21 cellular contexts compared by ENCODE assay signal in genomic region chr11:118853693-118854092, GRCh38. TPM values are rescaled to one million over a fixed set of nuclear protein-coding genes. Genes with fewer than 3 reads are reported as not detected.
A peak's percentile ranks its signal among the peaks of the same experiment; 100 is the strongest.
DNase-seq lines count a peak whose midpoint lies in the region; ATAC-seq and TF ChIP-seq lines count a peak whose summit lies in the region.
"Had no signal": no experiment of that assay in that cellular context is flagged by ENCODE, and none has a peak within 500 bp of the region (broad histone marks: within the 10 kb centered on the region; RNA-seq: fewer than 3 reads in every experiment).

No MANE protein-coding gene starts in this region.

- TF ChIP-seq CTCF in DOHH2 (IDR thresholded peaks at IDR 0.05; ENCODE audit: low read depth, low read length, poor library complexity, severe bottlenecking) (no peak), sigmoid colon (IDR thresholded peaks at IDR 0.05) (no peak)

- H3K27ac ChIP-seq in BLaER1 (peak overlapping the region; percentile 97), DOHH2 (ENCODE audit: low read depth, low read length) (no peak overlapping the region), trophoblast cell (ENCODE audit: low read depth, low read length) (no peak overlapping the region), sigmoid colon (no peak overlapping the region)

- H3K36me3 Mint-ChIP-seq in stimulated activated naive B cell treated with anti-CD40 and anti-IgM and Interleukin-4, amounts not matched to agents 10 μg/mL and 1 μg/mL and 100 μg/mL, for 72 hours = no peaks in the 10 kb centered on the region
- H3K36me3 Mint-ChIP-seq in activated CD4-positive, alpha-beta memory T cell treated with anti-CD3 and anti-CD28 coated beads, Interleukin-2, amount 10 ng/mL, durations not matched to agents 7 days and 5 days (ENCODE audit: low read depth) = no peaks in the 10 kb centered on the region
- H3K36me3 Mint-ChIP-seq: CD4-positive, alpha-beta memory T cell had no signal

- intact Hi-C loops in sigmoid colon (cut with DNase I) = no loop called here

- H2AK5ac ChIP-seq in trophoblast cell (ENCODE audit: low read length) = no peak overlapping the region

- H4K12ac ChIP-seq in trophoblast cell (ENCODE audit: low read depth, low read length) = no peak overlapping the region

- no peaks in the 10 kb centered on the region for H3K27me3 Mint-ChIP-seq in stimulated activated naive B cell treated with anti-CD40 and anti-IgM and Interleukin-4, amounts not matched to agents 10 μg/mL and 1 μg/mL and 100 μg/mL, for 72 hours
- H3K27me3 Mint-ChIP-seq in activated CD4-positive, alpha-beta memory T cell treated with anti-CD3 and anti-CD28 coated beads, Interleukin-2, amount 10 ng/mL, durations not matched to agents 7 days and 5 days = peaks cover 2% of the 10 kb centered on the region
- H3K27me3 Mint-ChIP-seq: CD4-positive, alpha-beta memory T cell had no signal

- no peak overlapping the region for H3K4me3 Mint-ChIP-seq in stimulated activated naive B cell treated with anti-CD40 and anti-IgM and Interleukin-4, amounts not matched to agents 10 μg/mL and 1 μg/mL and 100 μg/mL, for 72 hours
- no peak overlapping the region for H3K4me3 Mint-ChIP-seq in activated CD4-positive, alpha-beta memory T cell treated with anti-CD3 and anti-CD28 coated beads, Interleukin-2, amount 10 ng/mL, durations not matched to agents 7 days and 5 days
- H3K4me3 Mint-ChIP-seq: CD4-positive, alpha-beta memory T cell; GM23338; H9 had no signal

- no peak overlapping the region for H3K4ac ChIP-seq in trophoblast cell (ENCODE audit: low read depth, low read length)

- peaks cover 31% of the 10 kb centered on the region for H3F3A ChIP-seq in DOHH2 (ENCODE audit: control insufficient read depth, insufficient read depth)

- H3K4me2 ChIP-seq in BLaER1 (peak overlapping the region; percentile 80), DOHH2 (ENCODE audit: low read length) (peak overlapping the region; percentile 35; the same call in 1 of the 2 replicates), trophoblast cell (ENCODE audit: low read length) (no peak overlapping the region)
- H3K4me2 ChIP-seq: GM23338 had no signal

- POLR2A ChIA-PET in activated CD4-positive, alpha-beta memory T cell treated with anti-CD3 and anti-CD28 coated beads, Interleukin-2, amount 10 ng/mL, durations not matched to agents 7 days and 5 days (lab: Charles Lee) = no interaction called here

- H2BK120ac ChIP-seq in trophoblast cell (ENCODE audit: insufficient read depth, low read length, poor library complexity) = no peak overlapping the region

- no peak overlapping the region for H4K8ac ChIP-seq in trophoblast cell (ENCODE audit: low read depth, low read length)

- no peak overlapping the region for H3K14ac ChIP-seq in trophoblast cell (ENCODE audit: low read length)

- peak overlapping the region; percentile 59 for H3K27ac Mint-ChIP-seq in stimulated activated naive B cell treated with anti-CD40 and anti-IgM and Interleukin-4, amounts not matched to agents 10 μg/mL and 1 μg/mL and 100 μg/mL, for 72 hours
- no peak overlapping the region for H3K27ac Mint-ChIP-seq in activated CD4-positive, alpha-beta memory T cell treated with anti-CD3 and anti-CD28 coated beads, Interleukin-2, amount 10 ng/mL, durations not matched to agents 7 days and 5 days
- H3K27ac Mint-ChIP-seq: GM23338, H9 had no signal

- no peak for TF ChIP-seq EP300 in sigmoid colon (IDR thresholded peaks at IDR 0.05)

- H3K36me3 ChIP-seq in BLaER1 (no peaks in the 10 kb centered on the region), DOHH2 (ENCODE audit: control insufficient read depth, low read length) (no peaks in the 10 kb centered on the region), trophoblast cell (ENCODE audit: control insufficient read depth in 1 of 2, insufficient read depth in 2 of 2, low read length in 2 of 2) (no peaks in the 10 kb centered on the region), sigmoid colon (no peaks in the 10 kb centered on the region)

- TF ChIP-seq POLR2A in sigmoid colon (IDR thresholded peaks at IDR 0.05) = no peak

- no peak overlapping the region for H3K4me3 ChIP-seq in BLaER1
- no peak overlapping the region for H3K4me3 ChIP-seq in DOHH2 (ENCODE audit: low read length)
- H3K4me3 ChIP-seq in trophoblast cell (ENCODE audit: low read depth, low read length) = no peak overlapping the region
- H3K4me3 ChIP-seq in sigmoid colon = no peak overlapping the region
- H3K4me3 ChIP-seq: GM12878, GM23338 had no signal

- DNase-seq in trophoblast cell = peak; percentile 92 to 94
- no peak for DNase-seq in stimulated activated naive B cell treated with anti-CD40 and anti-IgM and Interleukin-4, amounts not matched to agents 10 μg/mL and 1 μg/mL and 100 μg/mL, for 72 hours
- no peak for DNase-seq in sigmoid colon
- no peak for DNase-seq in iPS-NIHi11 (ENCODE audit: low spot score)
- no peak for DNase-seq in activated CD4-positive, alpha-beta memory T cell treated with anti-CD3 and anti-CD28 coated beads, Interleukin-2, amount 10 ng/mL, durations not matched to agents 7 days and 5 days
- DNase-seq: C1 segment of cervical spinal cord; Caco-2; CD4-positive, alpha-beta memory T cell; DMS153; DND-41; EL; GDM1; H9 had no signal

- peaks cover 20 to 43% of the 10 kb centered on the region in 2 donors for H3K4me1 Mint-ChIP-seq in stimulated activated naive B cell treated with anti-CD40 and anti-IgM and Interleukin-4, amounts not matched to agents 10 μg/mL and 1 μg/mL and 100 μg/mL, for 72 hours
- peaks cover 2% of the 10 kb centered on the region for H3K4me1 Mint-ChIP-seq in activated CD4-positive, alpha-beta memory T cell treated with anti-CD3 and anti-CD28 coated beads, Interleukin-2, amount 10 ng/mL, durations not matched to agents 7 days and 5 days
- H3K4me1 Mint-ChIP-seq: GM23338 had no signal

- no peak overlapping the region for H2BK5ac ChIP-seq in trophoblast cell (ENCODE audit: low read depth, low read length, poor library complexity)

- no peak overlapping the region for H3K18ac ChIP-seq in trophoblast cell (ENCODE audit: low read length)

- no peaks in the 10 kb centered on the region for H3K9me2 ChIP-seq in DOHH2 (replicated peaks; ENCODE audit: control insufficient read depth, low read length)

- no peaks in the 10 kb centered on the region for H3K9me3 ChIP-seq in BLaER1
- no peaks in the 10 kb centered on the region for H3K9me3 ChIP-seq in DOHH2 (ENCODE audit: control insufficient read depth, insufficient read depth, low read length)
- no peaks in the 10 kb centered on the region for H3K9me3 ChIP-seq in trophoblast cell (ENCODE audit: insufficient read depth, low read depth, low read length)
- no peaks in the 10 kb centered on the region for H3K9me3 ChIP-seq in sigmoid colon
- H3K9me3 ChIP-seq: Caco-2 had no signal

- no peak overlapping the region for H2BK12ac ChIP-seq in trophoblast cell (ENCODE audit: low read length)

- H3K27me3 ChIP-seq in BLaER1 (no peaks in the 10 kb centered on the region), DOHH2 (ENCODE audit: control insufficient read depth, low read length) (no peaks in the 10 kb centered on the region), trophoblast cell (ENCODE audit: insufficient read depth, low read length) (no peaks in the 10 kb centered on the region), sigmoid colon (no peaks in the 10 kb centered on the region)

- no peak overlapping the region for H3K23ac ChIP-seq in trophoblast cell (ENCODE audit: low read length)

- ATAC-seq in stimulated activated naive B cell treated with anti-CD40 and anti-IgM and Interleukin-4, amounts not matched to agents 10 μg/mL and 1 μg/mL and 100 μg/mL, for 72 hours (replicated peaks) = no peak
- ATAC-seq: GM12878, GM23338, HCT116 had no signal

- H4K20me1 ChIP-seq in BLaER1 (no peaks in the 10 kb centered on the region), DOHH2 (ENCODE audit: control insufficient read depth, insufficient read depth, low read depth, low read length) (no peaks in the 10 kb centered on the region)

- no peak overlapping the region for H2AFZ ChIP-seq in trophoblast cell (ENCODE audit: insufficient read depth, low read length, poor library complexity)
- H2AFZ ChIP-seq: GM23338 had no signal

- no CpG with 5 or more reads among the region's 11 CpGs for WGBS in trophoblast cell (ENCODE audit: extremely low coverage, insufficient coverage, insufficient read length)
- WGBS in sigmoid colon, 2 donors = 29 to 79% methylated on average over 11 of the region's 11 CpGs

- CTCF ChIA-PET in activated CD4-positive, alpha-beta memory T cell treated with anti-CD3 and anti-CD28 coated beads, Interleukin-2, amount 10 ng/mL, durations not matched to agents 7 days and 5 days (lab: Charles Lee) = no interaction called here

- H3K79me2 ChIP-seq in DOHH2 (ENCODE audit: control insufficient read depth, low read length) (peaks cover 8% of the 10 kb centered on the region), trophoblast cell (ENCODE audit: control insufficient read depth, insufficient read depth, low read length, poor library complexity) (no peaks in the 10 kb centered on the region)

- no peak overlapping the region for H4K91ac ChIP-seq in trophoblast cell (ENCODE audit: low read depth, low read length)

- H3K4me1 ChIP-seq in BLaER1 (peaks cover 95% of the 10 kb centered on the region), DOHH2 (ENCODE audit: control insufficient read depth, low read length) (peaks cover 88% of the 10 kb centered on the region), trophoblast cell (ENCODE audit: control insufficient read depth in 1 of 2, insufficient read depth in 2 of 2, low read length in 2 of 2) (no peaks in the 10 kb centered on the region), sigmoid colon (no peaks in the 10 kb centered on the region)
- H3K4me1 ChIP-seq: Caco-2 had no signal

- H3K79me1 ChIP-seq in trophoblast cell (ENCODE audit: low read length) = no peaks in the 10 kb centered on the region

- no peaks in the 10 kb centered on the region for H3K9me3 Mint-ChIP-seq in stimulated activated naive B cell treated with anti-CD40 and anti-IgM and Interleukin-4, amounts not matched to agents 10 μg/mL and 1 μg/mL and 100 μg/mL, for 72 hours
- no peaks in the 10 kb centered on the region for H3K9me3 Mint-ChIP-seq in activated CD4-positive, alpha-beta memory T cell treated with anti-CD3 and anti-CD28 coated beads, Interleukin-2, amount 10 ng/mL, durations not matched to agents 7 days and 5 days
- H3K9me3 Mint-ChIP-seq: CD4-positive, alpha-beta memory T cell; GM23338; H9 had no signal

- H3K9ac ChIP-seq in BLaER1 = no peak overlapping the region; the same call in 1 of the 2 replicates
- H3K9ac ChIP-seq in trophoblast cell (ENCODE audit: low read length) = no peak overlapping the region

RNA-seq across cellular contexts. Expression of gene CXCR5, which starts 30.0 kb away (rescaled TPM):
- 0.03 and 0.06 TPM in 2 replicates for polyA plus RNA-seq in trophoblast cell (2013)
- total RNA-seq in sigmoid colon = not detected
- 10 to 100 TPM in 1 of 3 donors, under 1 TPM in 2; under 0.01 to 11.5 (median 0.23) TPM for polyA plus RNA-seq in sigmoid colon
- total RNA-seq in activated CD4-positive, alpha-beta memory T cell treated with anti-CD3 and anti-CD28 coated beads, Interleukin-2, amount 10 ng/mL, durations not matched to agents 7 days and 5 days = under 1 TPM; 0.83 to 0.86 TPM
- total RNA-seq: A172, A673, Caco-2, GM23338, H4 had no signal

Comparison
In these comparisons a context has a peak if more than half of its experiments do, and no peak if none do; other contexts are left out.
1. DNase-seq: peak in trophoblast cell (2 of 2); none in stimulated activated naive B cell treated with anti-CD40 and anti-IgM and Interleukin-4, amounts not matched to agents 10 μg/mL and 1 μg/mL and 100 μg/mL, for 72 hours (single experiment), sigmoid colon (single experiment), iPS-NIHi11 (single experiment) and activated CD4-positive, alpha-beta memory T cell treated with anti-CD3 and anti-CD28 coated beads, Interleukin-2, amount 10 ng/mL, durations not matched to agents 7 days and 5 days (single experiment).